1 cellular context compared by ENCODE assay signal in genomic region chr1:156128749-156129682, GRCh38.
A peak's percentile ranks its signal among the peaks of the same experiment; 100 is the strongest.
TF ChIP-seq lines count a peak whose summit lies in the region.

No MANE protein-coding gene starts in this region.

TF ChIP-seq in IMR-90, 13 proteins besides CTCF, POLR2A, EP300 and RAD21 (continued from another document):
- TF ChIP-seq CEBPB (IDR thresholded peaks at IDR 0.05; ENCODE audit: low read depth, low read length) (0 out of 2 replicates have a peak, but pooled peaks have one; percentile 19), MXI1 (IDR thresholded peaks at IDR 0.05; ENCODE audit: borderline replicate concordance, low read depth, low read length) (no peak), RCOR1 (IDR thresholded peaks at IDR 0.05; ENCODE audit: insufficient replicate concordance, low read length) (no peak), SMC3 (IDR thresholded peaks at IDR 0.05; ENCODE audit: low read depth, low read length) (no peak), MAZ (IDR thresholded peaks at IDR 0.05; ENCODE audit: borderline replicate concordance, low read depth, low read length) (0 out of 2 replicates have a peak, but pooled peaks have one; percentile 8), MAFK (IDR thresholded peaks at IDR 0.05; ENCODE audit: low read depth, low read length) (no peak)
